Comparison of ENCODE assay signal across 17 cellular contexts in genomic region chr13:34779171-34779570, GRCh38.
DNase-seq lines count a peak whose midpoint lies in the region; TF ChIP-seq lines count a peak whose summit lies in the region.
"Had no signal": no experiment of that assay in that cellular context is flagged by ENCODE, and none has a peak within 500 bp of the region (broad histone marks: within the 10 kb centered on the region; RNA-seq: fewer than 3 reads in every experiment).

No MANE protein-coding gene starts in this region.

- no peaks in the 10 kb centered on the region for H3K27me3 ChIP-seq in H9 (ENCODE audit: insufficient read depth, low read length)
- H3K27me3 ChIP-seq: breast epithelium, SJCRH30 had no signal

- no peak overlapping the region for H2BK5ac ChIP-seq in H9 (ENCODE audit: insufficient read length, low read length)

- CTCF ChIA-PET in Calu3 (lab: Charles Lee) = no interaction called here

- no peak overlapping the region for H3K18ac ChIP-seq in H9 (ENCODE audit: insufficient read length, low read depth, low read length)

- no peak overlapping the region for H4K8ac ChIP-seq in H9 (replicated peaks; ENCODE audit: insufficient read length, low read depth, low read length)

- H3K4me1 ChIP-seq in H9 (ENCODE audit: insufficient read depth, low read length) = peaks cover 3% of the 10 kb centered on the region
- H3K4me1 ChIP-seq: breast epithelium, SJCRH30 had no signal

- no peak overlapping the region for H3K4ac ChIP-seq in H9 (ENCODE audit: low read depth, low read length)

- H3K27ac Mint-ChIP-seq in Calu3 (ENCODE audit: unreplicated experiment) (no peak overlapping the region), H9 (peak overlapping the region in 2 of 3 experiments; percentile 2 to 45; a peak in 3 of 7 replicates), type B pancreatic cell (no peak overlapping the region)
- H3K27ac Mint-ChIP-seq: activated CD8-positive, alpha-beta memory T cell treated with anti-CD3 and anti-CD28 coated beads, Interleukin-2, amount 10 ng/mL, durations not matched to agents 7 days and 5 days; activated T-helper 17 cell treated with anti-CD3 and anti-CD28 coated beads, Interleukin-2, amount 50 U/mL, for 72 hours; naive thymus-derived CD4-positive, alpha-beta T cell; progenitor cell of endocrine pancreas had no signal

- H3K79me2 ChIP-seq in H9 (ENCODE audit: insufficient read depth, low read length) = no peaks in the 10 kb centered on the region

- no peaks in the 10 kb centered on the region for H3K23me2 ChIP-seq in H9 (ENCODE audit: insufficient read length, low read depth, low read length, poor library complexity, severe bottlenecking)

- H3K4me2 ChIP-seq in H9 (ENCODE audit: insufficient read depth, insufficient read length, low read length) = no peak overlapping the region

- H3K27me3 Mint-ChIP-seq in Calu3 (ENCODE audit: unreplicated experiment) (no peaks in the 10 kb centered on the region), H9 (ENCODE audit: low read depth) (no peaks in the 10 kb centered on the region), type B pancreatic cell (no peaks in the 10 kb centered on the region)
- H3K27me3 Mint-ChIP-seq: activated CD8-positive, alpha-beta memory T cell treated with anti-CD3 and anti-CD28 coated beads, Interleukin-2, amount 10 ng/mL, durations not matched to agents 7 days and 5 days; activated T-helper 17 cell treated with anti-CD3 and anti-CD28 coated beads, Interleukin-2, amount 50 U/mL, for 72 hours had no signal

- DNase-seq in Calu3 (peak; percentile 0), H9 (no peak), SK-MEL-5 (ENCODE audit: low read depth, low spot score) (peak; percentile 78), foreskin melanocyte (peak; percentile 11), type B pancreatic cell (ENCODE audit: extremely low spot score, unreplicated experiment) (no peak), EL (no peak), GM19240 (ENCODE audit: insufficient read length, low spot score) (no peak)
- DNase-seq: activated CD4-positive, alpha-beta T cell treated with anti-CD3 and anti-CD28 coated beads for 1 hour; activated CD8-positive, alpha-beta memory T cell treated with anti-CD3 and anti-CD28 coated beads, Interleukin-2, amount 10 ng/mL, durations not matched to agents 7 days and 5 days; GDM1; head of caudate nucleus; naive thymus-derived CD4-positive, alpha-beta T cell; NCI-H446 had no signal

- H3K4me3 Mint-ChIP-seq in Calu3 (ENCODE audit: low read depth, unreplicated experiment) (no peak overlapping the region), H9 (no peak overlapping the region), type B pancreatic cell (no peak overlapping the region)
- H3K4me3 Mint-ChIP-seq: activated CD8-positive, alpha-beta memory T cell treated with anti-CD3 and anti-CD28 coated beads, Interleukin-2, amount 10 ng/mL, durations not matched to agents 7 days and 5 days; activated T-helper 17 cell treated with anti-CD3 and anti-CD28 coated beads, Interleukin-2, amount 50 U/mL, for 72 hours; naive thymus-derived CD4-positive, alpha-beta T cell had no signal

- no peak overlapping the region for H3K23ac ChIP-seq in H9 (ENCODE audit: insufficient read length, low read depth, low read length)

- no peak for TF ChIP-seq CTCF in Calu3 (IDR thresholded peaks at IDR 0.05; ENCODE audit: unreplicated experiment)
- peak; percentile 38; the same call in 2 of the 3 replicates for TF ChIP-seq CTCF in H9 (conservative IDR thresholded peaks at IDR 0.05)
- TF ChIP-seq CTCF in type B pancreatic cell (conservative IDR thresholded peaks at IDR 0.05) = no peak

- no peak overlapping the region for H3T11ph ChIP-seq in H9 (ENCODE audit: low read length)

- no peak overlapping the region for H3K27ac ChIP-seq in H9 (ENCODE audit: insufficient read length, low read depth, low read length)
- H3K27ac ChIP-seq: breast epithelium, SJCRH30 had no signal

- in situ Hi-C loops in SK-MEL-5 (cut with HindIII; ENCODE audit: low pct_unique_long_range_greater_than_20kb, low sequenced_read_pairs) = no loop called here

- no peaks in the 10 kb centered on the region for H3K79me1 ChIP-seq in H9 (ENCODE audit: insufficient read depth, low read depth, low read length, poor library complexity, severe bottlenecking)

- intact Hi-C loops in Calu3 (cut with micrococcal nuclease; ENCODE audit: unreplicated experiment) = no loop called here

- H4K91ac ChIP-seq in H9 (ENCODE audit: insufficient read length, low read depth, low read length) = no peak overlapping the region

- no peak overlapping the region for H2BK12ac ChIP-seq in H9 (ENCODE audit: insufficient read length, low read depth, low read length)

- no peak overlapping the region for H3K56ac ChIP-seq in H9 (ENCODE audit: insufficient read length, low read depth, low read length)

- no peak overlapping the region for H3K14ac ChIP-seq in H9 (ENCODE audit: insufficient read depth, low read length)

- no peak overlapping the region for H2AFZ ChIP-seq in H9 (ENCODE audit: low read length)

- no TSS peak for BruUV-seq in Calu3 (replicated peaks; lab: Mats Ljungman, UMichigan)

- H3K36me3 Mint-ChIP-seq in Calu3 (ENCODE audit: insufficient read depth, unreplicated experiment) (no peaks in the 10 kb centered on the region), H9 (ENCODE audit: insufficient read depth in 1 of 3, low read depth in 3 of 3) (peaks cover 0 to 13% (median 0%) of the 10 kb centered on the region in 3 experiments; a peak in 4 of 7 replicates), type B pancreatic cell (no peaks in the 10 kb centered on the region)
- H3K36me3 Mint-ChIP-seq: activated CD8-positive, alpha-beta memory T cell treated with anti-CD3 and anti-CD28 coated beads, Interleukin-2, amount 10 ng/mL, durations not matched to agents 7 days and 5 days; naive thymus-derived CD4-positive, alpha-beta T cell had no signal

- no peak overlapping the region for H3K9ac ChIP-seq in H9 (ENCODE audit: extremely low read depth, insufficient read length, low read length)

- H2BK120ac ChIP-seq in H9 (ENCODE audit: low read depth, low read length, poor library complexity, severe bottlenecking) = no peak overlapping the region

- no peaks in the 10 kb centered on the region for H4K20me1 ChIP-seq in H9 (ENCODE audit: control insufficient read depth, insufficient read depth, insufficient read length)

- H2AK5ac ChIP-seq in H9 (ENCODE audit: insufficient read length, low read length) = no peak overlapping the region

- no peaks in the 10 kb centered on the region for H3K9me3 ChIP-seq in H9 (ENCODE audit: control insufficient read depth, low read depth, low read length)
- H3K9me3 ChIP-seq: SJCRH30 had no signal

- H3K4me1 Mint-ChIP-seq in Calu3 (ENCODE audit: low read depth, unreplicated experiment) = no peaks in the 10 kb centered on the region
- H3K4me1 Mint-ChIP-seq in H9 = peaks cover 19 to 26% of the 10 kb centered on the region in 2 experiments
- H3K4me1 Mint-ChIP-seq in type B pancreatic cell (ENCODE audit: unreplicated experiment) = no peaks in the 10 kb centered on the region
- H3K4me1 Mint-ChIP-seq: activated CD8-positive, alpha-beta memory T cell treated with anti-CD3 and anti-CD28 coated beads, Interleukin-2, amount 10 ng/mL, durations not matched to agents 7 days and 5 days; activated T-helper 17 cell treated with anti-CD3 and anti-CD28 coated beads, Interleukin-2, amount 50 U/mL, for 72 hours; naive thymus-derived CD4-positive, alpha-beta T cell had no signal

- H2BK15ac ChIP-seq in H9 (ENCODE audit: low read depth, low read length) = no peak overlapping the region

- H3K9me3 Mint-ChIP-seq in Calu3 (ENCODE audit: low read depth, unreplicated experiment) = peaks cover 2% of the 10 kb centered on the region
- peaks cover 0 to 6% of the 10 kb centered on the region in 2 experiments; a peak in 3 of 5 replicates for H3K9me3 Mint-ChIP-seq in H9
- peaks cover 11% of the 10 kb centered on the region for H3K9me3 Mint-ChIP-seq in type B pancreatic cell

- no CpG with 5 or more reads among the region's 6 CpGs for WGBS in H9 (ENCODE audit: extremely low coverage, insufficient read length, low lambda C conversion rate)

- H4K5ac ChIP-seq in H9 (ENCODE audit: insufficient read length, low read depth, low read length) = no peak overlapping the region

- no peak overlapping the region for H2BK20ac ChIP-seq in H9 (ENCODE audit: low read depth, low read length, poor library complexity, severe bottlenecking)

Comparison
In these comparisons a context has a peak if more than half of its experiments do, and no peak if none do; other contexts are left out.
1. DNase-seq: peak in Calu3 (single experiment), SK-MEL-5 (single experiment) and foreskin melanocyte (single experiment); none in H9 (single experiment), type B pancreatic cell (single experiment), EL (single experiment) and GM19240 (single experiment).
2. H3K27ac Mint-ChIP-seq: peak in H9 (2 of 3); none in Calu3 (single experiment) and type B pancreatic cell (single experiment).